1 cellular context compared by ENCODE assay signal in genomic region chr3:52846427-52846983, GRCh38.
TF ChIP-seq lines count a peak whose summit lies in the region.

No MANE protein-coding gene starts in this region.

TF ChIP-seq in GM12878, 131 proteins besides CTCF, POLR2A, EP300 and RAD21:
- no peak for TF ChIP-seq HDGF (IDR thresholded peaks at IDR 0.05)
- TF ChIP-seq RELA (IDR thresholded peaks at IDR 0.05; ENCODE audit: borderline replicate concordance, partially characterized antibody): no peak
- no peak for TF ChIP-seq CEBPB (IDR thresholded peaks at IDR 0.05; ENCODE audit: borderline replicate concordance in 1 of 2, low read depth in 2 of 2, low read length in 2 of 2)
- no peak for TF ChIP-seq SPI1 (IDR thresholded peaks at IDR 0.05; ENCODE audit: borderline replicate concordance, insufficient read depth, low read depth, low read length)
- no peak for TF ChIP-seq ZNF24 (IDR thresholded peaks at IDR 0.05)
- TF ChIP-seq MYB (IDR thresholded peaks at IDR 0.05; ENCODE audit: borderline replicate concordance, low read depth, low read length): no peak
- no peak for TF ChIP-seq NR2C1 (IDR thresholded peaks at IDR 0.05)
- TF ChIP-seq YBX1 (IDR thresholded peaks at IDR 0.05): no peak
- no peak for TF ChIP-seq NBN (IDR thresholded peaks at IDR 0.05)
- TF ChIP-seq USF2 (IDR thresholded peaks at IDR 0.05; ENCODE audit: borderline replicate concordance, low read depth, low read length): no peak
- no peak for TF ChIP-seq RUNX3 (IDR thresholded peaks at IDR 0.05; ENCODE audit: low read length)
- no peak for TF ChIP-seq HCFC1 (IDR thresholded peaks at IDR 0.05; ENCODE audit: low read length)
- no peak for TF ChIP-seq STAT3 (IDR thresholded peaks at IDR 0.05; ENCODE audit: low read depth, low read length)
- 0 out of 4 replicates have a peak, but pooled peaks of 1 of the 2 experiments have one; percentile 29 for TF ChIP-seq BHLHE40 (IDR thresholded peaks at IDR 0.05; ENCODE audit: borderline replicate concordance in 1 of 2, low read depth in 2 of 2, low read length in 1 of 2)
- no peak for TF ChIP-seq ELK1 (IDR thresholded peaks at IDR 0.05; ENCODE audit: low read depth, low read length)
- no peak for TF ChIP-seq ZNF384 (IDR thresholded peaks at IDR 0.05; ENCODE audit: borderline replicate concordance, low read depth, low read length)
- peak; percentile 52 for TF ChIP-seq MEF2B (IDR thresholded peaks at IDR 0.05; ENCODE audit: partially characterized antibody, poor library complexity, severe bottlenecking)
- TF ChIP-seq ZNF622 (IDR thresholded peaks at IDR 0.05): no peak
- TF ChIP-seq ETV6 (conservative IDR thresholded peaks at IDR 0.05 in 1 of 2, IDR thresholded peaks at IDR 0.05 in 1 of 2; ENCODE audit: borderline replicate concordance in 1 of 2, low read depth in 1 of 2): peak in 1 of 2 experiments; percentile 18; a peak in 1 of 4 replicates
- no peak for TF ChIP-seq ATF3 (IDR thresholded peaks at IDR 0.05; ENCODE audit: borderline replicate concordance, extremely low read depth, low read depth, low read length)
- no peak for TF ChIP-seq SREBF2 (IDR thresholded peaks at IDR 0.05; ENCODE audit: low read length)
- TF ChIP-seq POLR2AphosphoS2 (IDR thresholded peaks at IDR 0.05; ENCODE audit: low read depth, low read length): no peak
